Comparison of ENCODE assay signal across 8 cellular contexts in genomic region chr5:161544350-161544765, GRCh38. TPM values are rescaled to one million over a fixed set of nuclear protein-coding genes. Genes with fewer than 3 reads are reported as not detected.
DNase-seq lines count a peak whose midpoint lies in the region; ATAC-seq and TF ChIP-seq lines count a peak whose summit lies in the region.

No MANE protein-coding gene starts in this region.

- TF ChIP-seq CTCF in brain microvascular endothelial cell (IDR thresholded peaks at IDR 0.05; ENCODE audit: low read depth, low read length, missing control alignments), result peak; percentile 84

- intact Hi-C loops in left colon (cut with DNase I, micrococcal nuclease), result no loop called here

- peak; percentile 57 for ATAC-seq in GM18498 (IDR thresholded peaks at IDR 0.05; ENCODE audit: unreplicated experiment)
- ATAC-seq in HG02885 (IDR thresholded peaks at IDR 0.05; ENCODE audit: poor library complexity, unreplicated experiment), result peak; percentile 60
- peak; percentile 39 for ATAC-seq in left colon

- no peaks in the 10 kb centered on the region for H3K36me3 ChIP-seq in brain microvascular endothelial cell (replicated peaks)

- H3K27me3 ChIP-seq in brain microvascular endothelial cell (replicated peaks), result peaks cover 21% of the 10 kb centered on the region

- in situ Hi-C loops in brain microvascular endothelial cell (cut with HindIII; ENCODE audit: low pct_ligation_motif_present, low sequenced_read_pairs), result no loop called here

- no peak overlapping the region for H3K27ac ChIP-seq in brain microvascular endothelial cell

- no peak overlapping the region for H3K4me3 ChIP-seq in brain microvascular endothelial cell (ENCODE audit: low read depth, low read length)

- DNase-seq in COR-L47 (lab: John Stamatoyannopoulos, UW) (peak; percentile 7), NCI-H446 treated with DMSO at 0.1 percent for 48 hours (lab: John Stamatoyannopoulos, UW) (peak; percentile 60), brain microvascular endothelial cell (peak; percentile 3), left colon (peak; percentile 26 to 45), OCI-M2 (lab: John Stamatoyannopoulos, UW; ENCODE audit: unreplicated experiment) (no peak)
- no peak for DNase-seq in activated CD8-positive, alpha-beta memory T cell treated with anti-CD3 and anti-CD28 coated beads, Interleukin-2, amount 50 U/mL, for 4 hours

RNA-seq across cellular contexts. Expression of gene GABRB2, which starts 2.2 kb away (rescaled TPM):
- total RNA-seq in left colon, result 1 to 10 TPM; 1.3 to 2.0 TPM

Comparison
In these comparisons a context has a peak if more than half of its experiments do, and no peak if none do; other contexts are left out.
1. DNase-seq: peak in COR-L47 (single experiment), NCI-H446 treated with DMSO at 0.1 percent for 48 hours (single experiment), brain microvascular endothelial cell (single experiment) and left colon (2 of 2); none in OCI-M2 (single experiment) and activated CD8-positive, alpha-beta memory T cell treated with anti-CD3 and anti-CD28 coated beads, Interleukin-2, amount 50 U/mL, for 4 hours (single experiment).
2. Peak in every context shown above with its lines, with median percentiles within 50 percentile points of each other: ATAC-seq.